Comparison of ENCODE assay signal across 8 cellular contexts in genomic region chr16:11742536-11743307, GRCh38. TPM values are rescaled to one million over a fixed set of nuclear protein-coding genes. Genes with fewer than 3 reads are reported as not detected.
DNase-seq lines count a peak whose midpoint lies in the region; ATAC-seq and TF ChIP-seq lines count a peak whose summit lies in the region.

Gene TXNDC11 (minus strand): TSS chr16:11742857. CDS start chr16:11742730, 127 bp downstream.

- peak; percentile 93 for ATAC-seq in HG03432 (IDR thresholded peaks at IDR 0.05; ENCODE audit: unreplicated experiment)

- no peaks in the 10 kb centered on the region for H3K9me3 Mint-ChIP-seq in chondrocyte (ENCODE audit: low read depth)

- TF ChIP-seq CTCF in chondrocyte (IDR thresholded peaks at IDR 0.05) (no peak), kidney epithelial cell (IDR thresholded peaks at IDR 0.05; ENCODE audit: insufficient read depth, low read length, poor library complexity, severe bottlenecking) (no peak)

- H3K36me3 Mint-ChIP-seq in chondrocyte (ENCODE audit: low read depth): peaks cover 7% of the 10 kb centered on the region

- H3K27ac Mint-ChIP-seq in chondrocyte (ENCODE audit: unreplicated experiment): peak within 1 kb of the TSS; percentile 95

- H3K27me3 ChIP-seq in kidney epithelial cell (ENCODE audit: control insufficient read depth, insufficient read depth, low read length): no peaks in the 10 kb centered on the region

- no peaks in the 10 kb centered on the region for H3K36me3 ChIP-seq in kidney epithelial cell (ENCODE audit: control insufficient read depth, insufficient read depth, low read length)

- TF ChIP-seq POLR2A in GM19099 (IDR thresholded peaks at IDR 0.05; ENCODE audit: extremely low read depth, insufficient read length, low read depth): peak; percentile 97

- peak within 1 kb of the TSS; percentile 95 for H3K4me3 Mint-ChIP-seq in chondrocyte (ENCODE audit: unreplicated experiment)

- no peaks in the 10 kb centered on the region for H3K27me3 Mint-ChIP-seq in chondrocyte (ENCODE audit: low read depth)

- peak within 1 kb of the TSS; percentile 98 for H3K4me3 ChIP-seq in kidney epithelial cell (ENCODE audit: low read depth, low read length)

- DNase-seq in AG20443 (ENCODE audit: low spot score) (peak; percentile 100), NCI-H510A (lab: John Stamatoyannopoulos, UW) (peak; percentile 85), chondrocyte (ENCODE audit: low spot score) (peak; percentile 99), kidney epithelial cell (ENCODE audit: low read depth) (peak; percentile 80)
- peak; percentile 99 for DNase-seq in activated CD4-positive, alpha-beta T cell treated with anti-CD3 and anti-CD28 coated beads for 24 hours (ENCODE audit: low read depth in 2 of 2)
- DNase-seq in stimulated activated CD4-positive, alpha-beta T cell treated with anti-CD3 and anti-CD28 coated beads, Interleukin-15, amount 100 ng/mL, for 48 hours (ENCODE audit: low read depth in 2 of 2): peak; percentile 97 to 99

- peaks cover 55% of the 10 kb centered on the region for H3K4me1 Mint-ChIP-seq in chondrocyte (ENCODE audit: low read depth)

RNA-seq across cellular contexts. Expression of gene TXNDC11, which starts in this region (rescaled TPM):
- total RNA-seq in chondrocyte (34.9 to 53.1 TPM (median 39.7 TPM) in 3 replicates), kidney epithelial cell (35.1 and 36.1 TPM in 2 replicates)

Comparison
In these comparisons a context has a peak if more than half of its experiments do, and no peak if none do; other contexts are left out.
1. Peak in every context shown above with its lines: DNase-seq, ATAC-seq and H3K4me3 ChIP-seq.